In the genomic region with DNA sequence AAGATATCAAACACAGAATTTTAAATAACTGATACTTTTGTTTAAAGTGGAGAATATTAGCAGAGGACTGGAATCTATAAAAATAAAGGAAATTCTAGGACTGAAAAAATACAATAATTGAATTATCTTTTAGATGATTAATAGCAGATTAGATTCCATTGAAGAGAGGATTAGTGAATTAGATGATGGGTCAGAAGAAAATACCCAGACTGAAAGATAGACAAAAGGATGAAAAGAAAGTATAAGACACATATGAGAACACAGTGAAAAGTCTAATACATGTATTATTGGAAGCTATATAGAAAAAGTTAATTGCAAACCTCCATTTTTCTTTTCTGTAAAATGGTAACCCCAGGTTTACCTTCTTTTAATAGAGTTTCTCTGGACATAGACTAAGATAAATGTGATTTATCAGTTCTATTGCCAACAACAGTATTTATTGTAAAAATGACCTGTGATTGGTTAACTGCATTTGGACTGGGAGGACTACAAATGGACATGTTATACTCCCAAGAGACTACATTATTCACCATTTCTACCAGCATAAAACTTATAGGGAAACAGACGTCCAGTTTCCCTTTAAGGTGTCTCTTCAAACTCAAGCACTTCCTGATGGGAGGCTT, we compare ENCODE assay signal across 17 cellular contexts. TPM values are rescaled to one million over a fixed set of nuclear protein-coding genes. Genes with fewer than 3 reads are reported as not detected.
A peak's percentile ranks its signal among the peaks of the same experiment; 100 is the strongest.
DNase-seq lines count a peak whose midpoint lies in the region; ATAC-seq and TF ChIP-seq lines count a peak whose summit lies in the region.
"Had no signal": no experiment of that assay in that cellular context is flagged by ENCODE, and none has a peak within 500 bp of the region (broad histone marks: within the 10 kb centered on the region; RNA-seq: fewer than 3 reads in every experiment).

No MANE protein-coding gene starts in this region.

- ATAC-seq in heart left ventricle = no peak
- no peak for ATAC-seq in Right ventricle myocardium superior (ENCODE audit: poor library complexity)
- no peak for ATAC-seq in gastrocnemius medialis

- peak overlapping the region in 9 of 12 donors; percentile 49 to 89 (median 84) for H3K27ac ChIP-seq in heart left ventricle
- H3K27ac ChIP-seq in right atrium auricular region = peak overlapping the region; percentile 50 to 91
- no peak overlapping the region for H3K27ac ChIP-seq in endodermal cell (ENCODE audit: low read depth, low read length)
- peak overlapping the region; percentile 87 to 94 (median 88) for H3K27ac ChIP-seq in gastrocnemius medialis
- H3K27ac ChIP-seq: GM23248 had no signal

- peaks cover 0 to 11% (median 0%) of the 10 kb centered on the region in 9 donors for H3K36me3 ChIP-seq in heart left ventricle
- peaks cover 9% of the 10 kb centered on the region for H3K36me3 ChIP-seq in right atrium auricular region
- peaks cover 5% of the 10 kb centered on the region for H3K36me3 ChIP-seq in endodermal cell (ENCODE audit: control insufficient read depth, insufficient read depth, low read length)
- no peaks in the 10 kb centered on the region for H3K36me3 ChIP-seq in gastrocnemius medialis

- H3K9me3 ChIP-seq in heart left ventricle (peaks cover 0 to 27% (median 12%) of the 10 kb centered on the region in 12 donors), right atrium auricular region (peaks cover 0 to 16% of the 10 kb centered on the region in 2 donors), endodermal cell (ENCODE audit: control insufficient read depth, low read length) (peaks cover 19% of the 10 kb centered on the region), gastrocnemius medialis (no peaks in the 10 kb centered on the region)

- H3K9me3 Mint-ChIP-seq in endodermal cell = peaks cover 25% of the 10 kb centered on the region

- in situ Hi-C loops in gastrocnemius medialis (cut with MboI; ENCODE audit: low sequenced_read_pairs in 4 of 4) = no loop called here

- no peak overlapping the region for H3K4me3 Mint-ChIP-seq in endodermal cell
- H3K4me3 Mint-ChIP-seq: CD4-positive, alpha-beta memory T cell had no signal

- H3K4me1 ChIP-seq in heart left ventricle = peaks cover 0 to 7% (median 2%) of the 10 kb centered on the region in 12 donors
- H3K4me1 ChIP-seq in right atrium auricular region = no peaks in the 10 kb centered on the region
- no peaks in the 10 kb centered on the region for H3K4me1 ChIP-seq in endodermal cell (ENCODE audit: control insufficient read depth, insufficient read depth, low read length)
- H3K4me1 ChIP-seq in gastrocnemius medialis = peaks cover 26 to 43% of the 10 kb centered on the region in 2 donors

- no peak overlapping the region for H3K9ac ChIP-seq in endodermal cell (ENCODE audit: extremely low read depth, low read length, poor library complexity, severe bottlenecking)
- H3K9ac ChIP-seq: GM23248 had no signal

- no peaks in the 10 kb centered on the region for H3K4me1 Mint-ChIP-seq in endodermal cell
- H3K4me1 Mint-ChIP-seq: CD4-positive, alpha-beta memory T cell had no signal

- TF ChIP-seq CTCF in heart left ventricle (IDR thresholded peaks at IDR 0.05) = no peak
- TF ChIP-seq CTCF in right atrium auricular region (IDR thresholded peaks at IDR 0.05) = no peak
- no peak for TF ChIP-seq CTCF in endodermal cell (conservative IDR thresholded peaks at IDR 0.05)
- TF ChIP-seq CTCF in gastrocnemius medialis (IDR thresholded peaks at IDR 0.05 in 4 of 5, conservative IDR thresholded peaks at IDR 0.05 in 1 of 5) = no peak

- DNase-seq in heart left ventricle (no peak), cardiac septum (ENCODE audit: low spot score) (no peak), right atrium auricular region (ENCODE audit: low spot score) (no peak), Right ventricle myocardium superior (no peak), endodermal cell (no peak), gastrocnemius medialis (no peak), posterior vena cava (ENCODE audit: low spot score) (no peak)
- DNase-seq in activated naive CD4-positive, alpha-beta T cell (lab: John Stamatoyannopoulos, UW) = no peak
- DNase-seq: C1 segment of cervical spinal cord; Calu3; CD4-positive, alpha-beta memory T cell; COR-L47; DMS53; DND-41; GM23248; H7; HCEC 1CT had no signal

- H3K27ac Mint-ChIP-seq in endodermal cell = no peak overlapping the region
- H3K27ac Mint-ChIP-seq: CD4-positive, alpha-beta memory T cell had no signal

- H3K27me3 ChIP-seq in heart left ventricle (no peaks in the 10 kb centered on the region), right atrium auricular region (no peaks in the 10 kb centered on the region), endodermal cell (ENCODE audit: control insufficient read depth, insufficient read depth, low read length, poor library complexity, severe bottlenecking) (no peaks in the 10 kb centered on the region), gastrocnemius medialis (no peaks in the 10 kb centered on the region)

- H3K36me3 Mint-ChIP-seq in endodermal cell (ENCODE audit: low read depth) = peaks cover 14% of the 10 kb centered on the region
- H3K36me3 Mint-ChIP-seq: CD4-positive, alpha-beta memory T cell had no signal

- intact Hi-C loops in heart left ventricle (cut with DNase I) (loop anchor here in 1 of 10 donors (10.0 kb wide), 1 partner anchor 149 kb away; no protein-coding TSS in a partner anchor), cardiac septum (cut with DNase I) (loop anchor here (2.0 kb wide), 1 partner anchor 143 kb away; no protein-coding TSS in a partner anchor), Right ventricle myocardium superior (cut with DNase I) (no loop called here), gastrocnemius medialis (cut with DNase I; ENCODE audit: low total_unique reads) (no loop called here), posterior vena cava (cut with DNase I) (no loop called here)

- WGBS in heart left ventricle, 4 donors = 81 to 100% (median 90%) methylated on average over 1 of the region's 1 CpG
- 92% methylated on average over 1 of the region's 1 CpG; no CpG with 5 or more reads in 1 of the 2 experiments for WGBS in endodermal cell (ENCODE audit: insufficient coverage in 1 of 2, insufficient read length in 1 of 2), 2 experiments

- no peak overlapping the region for H3K4me3 ChIP-seq in heart left ventricle
- H3K4me3 ChIP-seq in right atrium auricular region = no peak overlapping the region
- H3K4me3 ChIP-seq in endodermal cell (ENCODE audit: low read length) = peak overlapping the region; percentile 2
- no peak overlapping the region for H3K4me3 ChIP-seq in gastrocnemius medialis
- H3K4me3 ChIP-seq: GM23248 had no signal

- H3K27me3 Mint-ChIP-seq in endodermal cell (ENCODE audit: insufficient read depth) = no peaks in the 10 kb centered on the region
- H3K27me3 Mint-ChIP-seq: CD4-positive, alpha-beta memory T cell had no signal

- TF ChIP-seq POLR2A in heart left ventricle (IDR thresholded peaks at IDR 0.05) = no peak
- no peak for TF ChIP-seq POLR2A in gastrocnemius medialis (IDR thresholded peaks at IDR 0.05)

RNA-seq across cellular contexts. Expression of a gene that starts 11.0 kb away (rescaled TPM):
- total RNA-seq in heart left ventricle (100 to 1,000 TPM in 8 of 9 donors, 10 to 100 TPM in 1; 51.3 to 163 (median 114) TPM), cardiac septum (143 TPM), right atrium auricular region (10 to 100 TPM; 98.7 to 99.4 TPM), Right ventricle myocardium superior (77.2 TPM), endodermal cell (10 to 100 TPM in 1 of 2 donors, 1 to 10 TPM in 1; 4.7 to 15.3 TPM), gastrocnemius medialis (10 to 100 TPM; 24.6 to 78.6 (median 70.9) TPM), posterior vena cava (10 to 100 TPM; 23.8 to 60.8 TPM)
- 10 to 100 TPM; 17.6 to 24.8 TPM for polyA plus RNA-seq in heart left ventricle
- polyA plus RNA-seq in endodermal cell (2013, experiment 1 of 2) = 6.8 TPM
- polyA plus RNA-seq in endodermal cell (2013, experiment 2 of 2) = 6.0 TPM
- total RNA-seq: CD4-positive, alpha-beta memory T cell had no signal
- polyA plus RNA-seq: CD4-positive, alpha-beta memory T cell had no signal
